ENCODE assay signal across 8 cellular contexts in genomic region chr2:91442246-91442905, GRCh38.
A peak's percentile ranks its signal among the peaks of the same experiment; 100 is the strongest.
DNase-seq lines count a peak whose midpoint lies in the region; ATAC-seq and TF ChIP-seq lines count a peak whose summit lies in the region.

No MANE protein-coding gene starts in this region.

- H3K9me3 ChIP-seq in heart left ventricle = peaks cover 0 to 2% (median 0%) of the 10 kb centered on the region in 12 donors
- no peaks in the 10 kb centered on the region for H3K9me3 ChIP-seq in gastrocnemius medialis

- ATAC-seq in heart left ventricle (no peak), gastrocnemius medialis (no peak), GM18517 (IDR thresholded peaks at IDR 0.05; ENCODE audit: unreplicated experiment) (no peak), HG02852 (IDR thresholded peaks at IDR 0.05; ENCODE audit: unreplicated experiment) (no peak)

- H3K36me3 ChIP-seq in GM06990 (ENCODE audit: control insufficient read depth, insufficient read depth, low read length) (no peaks in the 10 kb centered on the region), heart left ventricle (no peaks in the 10 kb centered on the region), gastrocnemius medialis (no peaks in the 10 kb centered on the region)

- intact Hi-C loops in heart left ventricle (cut with DNase I) (no loop called here), gastrocnemius medialis (cut with DNase I; ENCODE audit: low total_unique reads) (no loop called here)

- TF ChIP-seq POLR2A in heart left ventricle (IDR thresholded peaks at IDR 0.05) (no peak), gastrocnemius medialis (IDR thresholded peaks at IDR 0.05) (no peak)

- peak; percentile 3 for DNase-seq in GM06990 (ENCODE audit: extremely low read depth, insufficient read length)
- peak; percentile 42 for DNase-seq in RPMI8226
- peak in 4 of 5 donors; percentile 20 to 64 (median 28) for DNase-seq in heart left ventricle
- DNase-seq in gastrocnemius medialis = no peak
- no peak for DNase-seq in T-helper 9 cell
- DNase-seq in NCI-H524 treated with DMSO at 0.1 percent for 48 hours (lab: John Stamatoyannopoulos, UW) = no peak

- H3K4me1 ChIP-seq in heart left ventricle (peaks cover 0 to 14% (median 6%) of the 10 kb centered on the region in 12 donors), gastrocnemius medialis (peaks cover 3 to 12% of the 10 kb centered on the region in 2 donors)

- WGBS in heart left ventricle, 4 donors = 6 to 14% (median 9%) methylated on average over 82 of the region's 82 CpGs

- H3K4me3 ChIP-seq in GM06990 (replicated peaks; ENCODE audit: low read depth, low read length) (no peak overlapping the region), heart left ventricle (peak overlapping the region; percentile 7 to 46 (median 36)), gastrocnemius medialis (peak overlapping the region; percentile 50 to 78 (median 62))

- H3K27me3 ChIP-seq in GM06990 (replicated peaks; ENCODE audit: control insufficient read depth, insufficient read depth, low read length) = no peaks in the 10 kb centered on the region
- H3K27me3 ChIP-seq in heart left ventricle = peaks cover 15 to 42% (median 31%) of the 10 kb centered on the region in 9 donors
- peaks cover 27 to 35% (median 31%) of the 10 kb centered on the region in 3 donors for H3K27me3 ChIP-seq in gastrocnemius medialis

- TF ChIP-seq CTCF in GM06990 (IDR thresholded peaks at IDR 0.05; ENCODE audit: insufficient read depth, low read length, poor library complexity, severe bottlenecking) (no peak), heart left ventricle (IDR thresholded peaks at IDR 0.05) (no peak), gastrocnemius medialis (IDR thresholded peaks at IDR 0.05 in 4 of 5, conservative IDR thresholded peaks at IDR 0.05 in 1 of 5) (no peak)

- in situ Hi-C loops in gastrocnemius medialis (cut with MboI; ENCODE audit: low sequenced_read_pairs in 4 of 4) = no loop called here

- no peak overlapping the region for H3K27ac ChIP-seq in heart left ventricle
- H3K27ac ChIP-seq in gastrocnemius medialis = no peak overlapping the region

Comparison
In these comparisons a context has a peak if more than half of its experiments do, and no peak if none do; other contexts are left out.
1. DNase-seq: peak in GM06990 (single experiment), RPMI8226 (single experiment) and heart left ventricle (4 of 5); none in gastrocnemius medialis (0 of 2), T-helper 9 cell (single experiment) and NCI-H524 treated with DMSO at 0.1 percent for 48 hours (single experiment).